Comparison of ENCODE assay signal across 8 cellular contexts in the genomic region with DNA sequence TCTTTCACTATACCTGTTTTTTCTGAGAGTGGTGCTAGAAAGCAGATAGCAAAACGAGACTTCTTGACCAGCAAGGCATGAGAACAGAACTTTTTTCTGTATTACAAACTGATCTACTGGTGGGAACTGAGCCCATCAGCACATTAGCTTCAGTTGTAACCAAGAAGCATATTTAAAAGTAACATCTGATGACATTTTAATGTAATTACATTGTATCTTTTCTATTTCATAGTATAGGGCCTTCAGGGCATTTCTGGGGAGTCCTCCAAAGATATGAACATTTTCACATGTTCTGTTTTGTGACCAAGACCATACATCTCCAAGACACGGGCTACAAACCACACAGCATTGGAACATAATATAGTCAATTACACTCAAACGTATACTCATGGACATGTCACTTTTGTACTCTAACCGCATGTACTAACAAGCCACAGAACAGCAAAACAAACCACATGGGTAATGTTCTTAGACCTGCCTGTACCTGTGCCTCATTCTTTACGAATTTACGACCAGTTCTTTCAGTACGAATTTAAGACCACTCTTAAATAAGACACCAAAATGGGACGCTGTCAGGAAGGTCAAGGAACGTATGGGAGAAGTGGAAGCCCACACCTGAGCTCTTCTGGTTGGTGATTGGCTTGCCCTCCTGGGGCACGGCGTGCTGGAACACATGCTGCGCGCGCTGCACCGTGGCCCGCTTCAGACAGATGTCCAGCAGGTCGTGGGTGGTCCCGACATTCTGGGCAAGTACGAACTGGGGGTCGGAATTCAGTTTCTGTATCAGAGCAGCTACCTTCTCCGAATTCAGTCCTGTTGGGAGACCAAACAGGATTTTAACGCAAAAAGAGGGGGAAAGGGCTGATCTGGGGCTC. TPM values are rescaled to one million over a fixed set of nuclear protein-coding genes. Genes with fewer than 3 reads are reported as not detected.
DNase-seq lines count a peak whose midpoint lies in the region; ATAC-seq, FAIRE-seq and TF ChIP-seq lines count a peak whose summit lies in the region.

No MANE protein-coding gene starts in this region.

- TSS peak; percentile 38 for BruUV-seq in Calu3 (replicated peaks; lab: Mats Ljungman, UMichigan)

- ATAC-seq in GM21447 (IDR thresholded peaks at IDR 0.05; ENCODE audit: unreplicated experiment): peak; percentile 55
- peak; percentile 80 for ATAC-seq in stimulated activated naive CD8-positive, alpha-beta T cell treated with anti-CD3 and anti-CD28 coated beads, Interleukin-15, amount 100 ng/mL, for 72 hours
- no peak for ATAC-seq in GM18520 (IDR thresholded peaks at IDR 0.05; ENCODE audit: unreplicated experiment)

- POLR2A ChIA-PET in H1 (lab: Charles Lee; ENCODE audit: partially characterized antibody): interaction anchor here (0.8 to 2.0 kb wide), 7 partner anchors 13 to 186 kb away, joined by 3 to 9 read pairs (median 4); a partner anchor contains a TSS

- H3K4me2 ChIP-seq in H1 (ENCODE audit: insufficient read depth in 1 of 2, low read depth in 2 of 2, low read length in 2 of 2): peak overlapping the region; percentile 89 to 91

- H4K5ac ChIP-seq in H1 (ENCODE audit: insufficient read length, low read depth, low read length): no peak overlapping the region

- peak overlapping the region; percentile 1 to 75 (median 56); a peak in 6 of 7 replicates for H3K9ac ChIP-seq in H1 (replicated peaks in 1 of 4; ENCODE audit: extremely low read depth in 1 of 4, low read depth in 3 of 4, low read length in 3 of 4)

- H3K9me3 ChIP-seq in H1 (ENCODE audit: insufficient read depth in 2 of 2, low read depth in 1 of 2, low read length in 1 of 2): no peaks in the 10 kb centered on the region

- H3K4me3 ChIP-seq in NB4 (ENCODE audit: low read depth, low read length) (peak overlapping the region; percentile 95), H1 (ENCODE audit: extremely low read depth in 1 of 4, insufficient read depth in 2 of 4, low read depth in 3 of 4, low read length in 4 of 4) (peak overlapping the region; percentile 74 to 97 (median 86))

- H4K8ac ChIP-seq in H1 (ENCODE audit: extremely low read depth, insufficient read depth, low read length): no peak overlapping the region

- H3K4me3 Mint-ChIP-seq in Calu3 (ENCODE audit: low read depth, unreplicated experiment): peak overlapping the region; percentile 77
- H3K4me3 Mint-ChIP-seq in activated CD4-positive, alpha-beta T cell treated with anti-CD3 and anti-CD28 coated beads, Interleukin-2, amount 10 ng/mL, durations not matched to agents 24 days and 14 days: peak overlapping the region; percentile 91
- H3K4me3 Mint-ChIP-seq in stimulated activated naive CD8-positive, alpha-beta T cell treated with anti-CD3 and anti-CD28 coated beads, Interleukin-15, amount 100 ng/mL, for 72 hours: peak overlapping the region; percentile 87 to 93

- peaks cover 0 to 32% (median 10%) of the 10 kb centered on the region in 4 experiments; a peak in 5 of 8 replicates for H3K36me3 ChIP-seq in H1 (ENCODE audit: control insufficient read depth in 2 of 4, insufficient read depth in 4 of 4, low read length in 3 of 4)

- H2BK12ac ChIP-seq in H1 (ENCODE audit: low read depth, low read length): no peak overlapping the region

- intact Hi-C loops in Calu3 (cut with micrococcal nuclease; ENCODE audit: unreplicated experiment): no loop called here
- intact Hi-C loops in activated CD4-positive, alpha-beta T cell treated with anti-CD3 and anti-CD28 coated beads, Interleukin-2, amount 10 ng/mL, durations not matched to agents 24 days and 14 days (cut with micrococcal nuclease): loop anchor here (1.0 to 5.0 kb wide), 2 partner anchors 41 to 174 kb away; a partner anchor contains a TSS

- no peak overlapping the region for H2BK120ac ChIP-seq in H1 (replicated peaks; ENCODE audit: low read depth, low read length)

- TF ChIP-seq POLR2A in NB4 (IDR thresholded peaks at IDR 0.05; ENCODE audit: extremely low read depth, insufficient read length) (no peak), H1 (IDR thresholded peaks at IDR 0.05; ENCODE audit: control extremely low read depth in 1 of 2, low read depth in 2 of 2, low read length in 2 of 2) (no peak)

- H3K56ac ChIP-seq in H1 (replicated peaks; ENCODE audit: insufficient read length, low read depth, low read length): no peak overlapping the region

- H3K27me3 ChIP-seq in H1 (replicated peaks in 1 of 4; ENCODE audit: control insufficient read depth in 3 of 4, extremely low read depth in 1 of 4, insufficient read depth in 3 of 4, low read length in 3 of 4): peaks cover 0 to 2% (median 0%) of the 10 kb centered on the region in 4 experiments; a peak in 2 of 7 replicates

- H2BK15ac ChIP-seq in H1 (ENCODE audit: low read length): no peak overlapping the region

- no peak overlapping the region for H3K4ac ChIP-seq in H1 (replicated peaks; ENCODE audit: insufficient read length, low read depth, low read length)

- H3K23ac ChIP-seq in H1 (ENCODE audit: insufficient read length): no peak overlapping the region

- peaks cover 14% of the 10 kb centered on the region for H3K36me3 Mint-ChIP-seq in Calu3 (ENCODE audit: insufficient read depth, unreplicated experiment)
- H3K36me3 Mint-ChIP-seq in activated CD4-positive, alpha-beta T cell treated with anti-CD3 and anti-CD28 coated beads, Interleukin-2, amount 10 ng/mL, durations not matched to agents 24 days and 14 days (ENCODE audit: low read depth): peaks cover 23% of the 10 kb centered on the region

- H3K4me1 Mint-ChIP-seq in Calu3 (ENCODE audit: low read depth, unreplicated experiment): no peaks in the 10 kb centered on the region
- H3K4me1 Mint-ChIP-seq in activated CD4-positive, alpha-beta T cell treated with anti-CD3 and anti-CD28 coated beads, Interleukin-2, amount 10 ng/mL, durations not matched to agents 24 days and 14 days: peaks cover 15% of the 10 kb centered on the region
- H3K4me1 Mint-ChIP-seq in stimulated activated naive CD8-positive, alpha-beta T cell treated with anti-CD3 and anti-CD28 coated beads, Interleukin-15, amount 100 ng/mL, for 72 hours: no peaks in the 10 kb centered on the region

- no peaks in the 10 kb centered on the region for H3K27me3 Mint-ChIP-seq in Calu3 (ENCODE audit: unreplicated experiment)
- H3K27me3 Mint-ChIP-seq in activated CD4-positive, alpha-beta T cell treated with anti-CD3 and anti-CD28 coated beads, Interleukin-2, amount 10 ng/mL, durations not matched to agents 24 days and 14 days: no peaks in the 10 kb centered on the region
- no peaks in the 10 kb centered on the region for H3K27me3 Mint-ChIP-seq in stimulated activated naive CD8-positive, alpha-beta T cell treated with anti-CD3 and anti-CD28 coated beads, Interleukin-15, amount 100 ng/mL, for 72 hours

- H2AFZ ChIP-seq in H1 (ENCODE audit: low read length): peak overlapping the region; percentile 60

- no peak overlapping the region for H3K27ac ChIP-seq in H1 (ENCODE audit: low read depth, low read length)

- H3K9me3 Mint-ChIP-seq in Calu3 (ENCODE audit: low read depth, unreplicated experiment): no peaks in the 10 kb centered on the region
- H3K9me3 Mint-ChIP-seq in activated CD4-positive, alpha-beta T cell treated with anti-CD3 and anti-CD28 coated beads, Interleukin-2, amount 10 ng/mL, durations not matched to agents 24 days and 14 days: no peaks in the 10 kb centered on the region
- no peaks in the 10 kb centered on the region for H3K9me3 Mint-ChIP-seq in stimulated activated naive CD8-positive, alpha-beta T cell treated with anti-CD3 and anti-CD28 coated beads, Interleukin-15, amount 100 ng/mL, for 72 hours

- H2BK5ac ChIP-seq in H1 (ENCODE audit: low read depth, low read length): no peak overlapping the region

- H3K27ac Mint-ChIP-seq in Calu3 (ENCODE audit: unreplicated experiment): no peak overlapping the region
- peak overlapping the region; percentile 91 for H3K27ac Mint-ChIP-seq in activated CD4-positive, alpha-beta T cell treated with anti-CD3 and anti-CD28 coated beads, Interleukin-2, amount 10 ng/mL, durations not matched to agents 24 days and 14 days
- H3K27ac Mint-ChIP-seq in stimulated activated naive CD8-positive, alpha-beta T cell treated with anti-CD3 and anti-CD28 coated beads, Interleukin-15, amount 100 ng/mL, for 72 hours: peak overlapping the region; percentile 86

- no peak overlapping the region for H2AK5ac ChIP-seq in H1 (ENCODE audit: low read depth, low read length)

- no peak for TF ChIP-seq RAD21 in H1 (IDR thresholded peaks at IDR 0.05 in 1 of 2, conservative IDR thresholded peaks at IDR 0.05 in 1 of 2; ENCODE audit: low read depth in 2 of 2, low read length in 2 of 2)

- 16% methylated on average over 22 of the region's 22 CpGs; no CpG with 5 or more reads in 1 of the 2 experiments for WGBS in H1 (ENCODE audit: extremely low coverage in 1 of 2, insufficient coverage in 1 of 2, insufficient read length in 1 of 2, insufficient replicate concordance in 2 of 2, low coverage in 1 of 2, low lambda C conversion rate in 2 of 2, missing lambda C conversion rate in 1 of 2), 2 experiments

- TF ChIP-seq CTCF in Calu3 (IDR thresholded peaks at IDR 0.05; ENCODE audit: unreplicated experiment): no peak
- no peak for TF ChIP-seq CTCF in NB4 (IDR thresholded peaks at IDR 0.05; ENCODE audit: low read depth, low read length)
- TF ChIP-seq CTCF in H1 (IDR thresholded peaks at IDR 0.05; ENCODE audit: control extremely low read depth in 1 of 3, insufficient read depth in 1 of 3, low read depth in 1 of 3, low read length in 3 of 3): no peak

- H3K14ac ChIP-seq in H1 (ENCODE audit: insufficient read length): no peak overlapping the region

- peaks cover 0 to 5% (median 2%) of the 10 kb centered on the region in 4 experiments; a peak in 3 of 7 replicates for H3K4me1 ChIP-seq in H1 (replicated peaks in 1 of 4; ENCODE audit: control insufficient read depth in 3 of 4, insufficient read depth in 4 of 4, low read length in 3 of 4)

- peaks cover 6% of the 10 kb centered on the region; the same call in 1 of the 2 replicates for H3K23me2 ChIP-seq in H1 (ENCODE audit: low read depth, low read length)

- no peak overlapping the region; the same call in 1 of the 2 replicates for H3K18ac ChIP-seq in H1 (ENCODE audit: extremely low read depth, low read length)

- no peak overlapping the region for H2BK20ac ChIP-seq in H1 (ENCODE audit: low read length)

- peaks cover 3% of the 10 kb centered on the region for H3K79me1 ChIP-seq in H1 (ENCODE audit: low read depth, low read length)

- DNase-seq in Calu3: peak; percentile 52
- peak; percentile 61 for DNase-seq in NB4 (ENCODE audit: low read depth)
- peak; percentile 81 for DNase-seq in activated CD4-positive, alpha-beta T cell treated with anti-CD3 and anti-CD28 coated beads, Interleukin-2, amount 10 ng/mL, durations not matched to agents 24 days and 14 days
- DNase-seq in H1 (ENCODE audit: low read depth in 1 of 2, low spot score in 2 of 2): no peak
- DNase-seq in midbrain (lab: John Stamatoyannopoulos, UW): peak; percentile 13
- peak; percentile 46 to 52 for DNase-seq in stimulated activated naive CD8-positive, alpha-beta T cell treated with anti-CD3 and anti-CD28 coated beads, Interleukin-15, amount 100 ng/mL, for 72 hours

- CTCF ChIA-PET in Calu3 (lab: Charles Lee) (interaction anchor here (0.6 to 1.8 kb wide), 2 partner anchors 14 to 45 kb away, joined by 3 to 9 read pairs; no protein-coding TSS in a partner anchor), H1 (lab: Charles Lee; ENCODE audit: partially characterized antibody) (interaction anchor here (0.9 to 1.9 kb wide), 5 partner anchors 8 to 166 kb away, joined by 3 to 5 read pairs (median 4); no protein-coding TSS in a partner anchor)

- no peak for TF ChIP-seq EP300 in H1 (IDR thresholded peaks at IDR 0.05; ENCODE audit: borderline replicate concordance in 1 of 2, low read depth in 2 of 2, low read length in 2 of 2)

- H4K20me1 ChIP-seq in H1 (replicated peaks in 1 of 2; ENCODE audit: control insufficient read depth in 1 of 2, insufficient read depth in 2 of 2, low read length in 2 of 2): no peaks in the 10 kb centered on the region

- H4K91ac ChIP-seq in H1 (replicated peaks; ENCODE audit: insufficient read length, low read length): no peak overlapping the region

- H3K79me2 ChIP-seq in H1 (ENCODE audit: control insufficient read depth in 1 of 2, insufficient read depth in 2 of 2, low read length in 2 of 2): peaks cover 0 to 12% of the 10 kb centered on the region in 2 experiments; a peak in 2 of 4 replicates

- no peak for FAIRE-seq in H1 (lab: Jason Lieb, UNC)

RNA-seq across cellular contexts. Expression of a gene that starts 0.8 kb away (rescaled TPM):
- total RNA-seq in Calu3 (2022): 28.2 and 33.7 TPM in 2 replicates
- total RNA-seq in activated CD4-positive, alpha-beta T cell treated with anti-CD3 and anti-CD28 coated beads, Interleukin-2, amount 10 ng/mL, durations not matched to agents 24 days and 14 days: 68.2 and 72.8 TPM in 2 replicates
- 74.3 and 75.3 TPM in 2 replicates for total RNA-seq in H1 (2021; fragmentation: NEBNext Ultra II Directional; extraction: Animal tissue kit (Norgen Biotek cat#: 25700))
- 17.4 and 18.2 TPM in 2 replicates for polyA plus RNA-seq in H1 (2011; rRNA removed)
- polyA plus RNA-seq in H1 (2011; cell fraction: cytosol; rRNA removed): 28.5 TPM
- 20.8 TPM for polyA plus RNA-seq in H1 (2011; cell fraction: nucleus; rRNA removed)
- polyA plus RNA-seq in H1 (2012, experiment 1 of 2): 56.2 to 61.6 TPM (median 58.9 TPM) in 4 replicates
- 9.5 TPM for polyA plus RNA-seq in H1 (2012, experiment 2 of 2)
- polyA plus RNA-seq in H1 (2013, experiment 1 of 2): 37.4 TPM
- 37.7 TPM for polyA plus RNA-seq in H1 (2013, experiment 2 of 2)
- polyA minus RNA-seq in H1 (2011; rRNA and poly(A)+ RNA removed): 22.4 and 28.0 TPM in 2 replicates
- 30.7 TPM for polyA minus RNA-seq in H1 (2011; cell fraction: cytosol; rRNA and poly(A)+ RNA removed)
- polyA minus RNA-seq in H1 (2011; cell fraction: nucleus; rRNA and poly(A)+ RNA removed): 47.4 TPM

RNA-seq across cellular contexts. Expression of a gene that starts 42.9 kb away (rescaled TPM):
- total RNA-seq in Calu3 (2022): not detected in 2 replicates
- not detected in 2 replicates for total RNA-seq in activated CD4-positive, alpha-beta T cell treated with anti-CD3 and anti-CD28 coated beads, Interleukin-2, amount 10 ng/mL, durations not matched to agents 24 days and 14 days
- total RNA-seq in H1 (2021; fragmentation: NEBNext Ultra II Directional; extraction: Animal tissue kit (Norgen Biotek cat#: 25700)): not detected in 2 replicates
- not detected in 2 replicates for polyA plus RNA-seq in H1 (2011; rRNA removed)
- polyA plus RNA-seq in H1 (2011; cell fraction: cytosol; rRNA removed): not detected
- not detected for polyA plus RNA-seq in H1 (2011; cell fraction: nucleus; rRNA removed)
- not detected in 4 replicates for polyA plus RNA-seq in H1 (2012, experiment 1 of 2)
- polyA plus RNA-seq in H1 (2012, experiment 2 of 2): not detected
- not detected for polyA plus RNA-seq in H1 (2013, experiment 1 of 2)
- polyA plus RNA-seq in H1 (2013, experiment 2 of 2): not detected
- not detected in 2 replicates for polyA minus RNA-seq in H1 (2011; rRNA and poly(A)+ RNA removed)
- polyA minus RNA-seq in H1 (2011; cell fraction: cytosol; rRNA and poly(A)+ RNA removed): not detected
- not detected for polyA minus RNA-seq in H1 (2011; cell fraction: nucleus; rRNA and poly(A)+ RNA removed)

RNA-seq across cellular contexts. Expression of a gene that starts 55.4 kb away (rescaled TPM):
- not detected in 2 replicates for total RNA-seq in Calu3 (2022)
- total RNA-seq in activated CD4-positive, alpha-beta T cell treated with anti-CD3 and anti-CD28 coated beads, Interleukin-2, amount 10 ng/mL, durations not matched to agents 24 days and 14 days: not detected in 2 replicates
- 0.09 TPM in 1 of 2 replicates, not detected in the other for total RNA-seq in H1 (2021; fragmentation: NEBNext Ultra II Directional; extraction: Animal tissue kit (Norgen Biotek cat#: 25700))
- polyA plus RNA-seq in H1 (2011; rRNA removed): 0.08 and 0.33 TPM in 2 replicates
- polyA plus RNA-seq in H1 (2011; cell fraction: cytosol; rRNA removed): 0.05 TPM
- polyA plus RNA-seq in H1 (2011; cell fraction: nucleus; rRNA removed): 0.20 TPM
- 0.09 to 0.40 TPM (median 0.11 TPM) in 4 replicates for polyA plus RNA-seq in H1 (2012, experiment 1 of 2)
- 0.07 TPM for polyA plus RNA-seq in H1 (2012, experiment 2 of 2)
- 0.16 TPM for polyA plus RNA-seq in H1 (2013, experiment 1 of 2)
- polyA plus RNA-seq in H1 (2013, experiment 2 of 2): 0.06 TPM
- polyA minus RNA-seq in H1 (2011; rRNA and poly(A)+ RNA removed): 0.12 and 0.35 TPM in 2 replicates
- 0.37 TPM for polyA minus RNA-seq in H1 (2011; cell fraction: cytosol; rRNA and poly(A)+ RNA removed)
- polyA minus RNA-seq in H1 (2011; cell fraction: nucleus; rRNA and poly(A)+ RNA removed): not detected

Comparison
In these comparisons a context has a peak if more than half of its experiments do, and no peak if none do; other contexts are left out.
1. DNase-seq: peak in Calu3 (single experiment), NB4 (single experiment), activated CD4-positive, alpha-beta T cell treated with anti-CD3 and anti-CD28 coated beads, Interleukin-2, amount 10 ng/mL, durations not matched to agents 24 days and 14 days (single experiment), midbrain (single experiment) and stimulated activated naive CD8-positive, alpha-beta T cell treated with anti-CD3 and anti-CD28 coated beads, Interleukin-15, amount 100 ng/mL, for 72 hours (2 of 2); none in H1 (0 of 2).
2. Peak in every context shown above with its lines, with median percentiles within 50 percentile points of each other: H3K4me3 Mint-ChIP-seq.